In the genomic region with DNA sequence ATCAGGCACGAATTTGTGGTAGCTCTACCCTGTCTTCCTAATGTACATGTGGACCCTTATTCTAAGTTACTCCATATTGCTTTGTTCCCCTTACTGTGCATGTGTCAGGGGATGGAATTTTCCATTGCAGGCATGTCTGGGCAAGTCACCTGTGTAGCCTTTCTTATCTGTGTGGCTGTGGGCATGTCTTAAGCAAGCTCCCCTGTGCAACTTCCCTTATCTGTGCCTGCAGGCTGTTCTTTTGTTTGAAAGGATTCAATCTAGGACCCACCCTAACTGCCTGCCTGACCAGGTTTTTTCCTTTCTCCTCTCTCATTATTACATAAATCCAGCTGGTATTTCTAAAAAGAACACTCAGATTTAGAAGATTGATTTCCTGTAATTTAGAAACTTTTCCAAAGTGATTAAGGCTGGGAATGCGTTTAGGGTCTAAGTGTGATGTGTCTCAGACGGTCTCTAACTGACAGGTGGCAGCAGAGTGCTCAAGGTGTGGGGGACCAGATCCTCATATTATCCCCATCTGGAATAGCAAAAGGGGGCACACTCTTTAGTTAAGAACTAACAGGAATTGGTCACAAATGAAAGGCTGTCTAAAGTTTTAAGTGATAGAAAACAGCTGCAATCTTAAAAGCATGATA, we compare ENCODE assay signal across 14 cellular contexts.
DNase-seq lines count a peak whose midpoint lies in the region; ATAC-seq and TF ChIP-seq lines count a peak whose summit lies in the region.
"Had no signal": no experiment of that assay in that cellular context is flagged by ENCODE, and none has a peak within 500 bp of the region (broad histone marks: within the 10 kb centered on the region; RNA-seq: fewer than 3 reads in every experiment).

No MANE protein-coding gene starts in this region.

- no peaks in the 10 kb centered on the region for H3K79me2 ChIP-seq in neural progenitor cell (ENCODE audit: low read depth)

- POLR2A ChIA-PET in activated naive CD8-positive, alpha-beta T cell treated with anti-CD3 and anti-CD28 coated beads, Interleukin-2, amount 10 ng/mL, durations not matched to agents 7 days and 5 days (lab: Charles Lee): no interaction called here

- H3K4me3 Mint-ChIP-seq in activated naive CD8-positive, alpha-beta T cell treated with anti-CD3 and anti-CD28 coated beads, Interleukin-2, amount 10 ng/mL, durations not matched to agents 7 days and 5 days: no peak overlapping the region
- no peak overlapping the region for H3K4me3 Mint-ChIP-seq in activated naive CD8-positive, alpha-beta T cell treated with anti-CD3 and anti-CD28 coated beads, Interleukin-2, amount 50 U/mL, for 24 hours
- no peak overlapping the region for H3K4me3 Mint-ChIP-seq in neural progenitor cell

- no peak overlapping the region for H2AFZ ChIP-seq in neural progenitor cell (replicated peaks)

- intact Hi-C loops in transverse colon (cut with DNase I; ENCODE audit: low total_unique reads): no loop called here

- TF ChIP-seq EP300 in transverse colon (IDR thresholded peaks at IDR 0.05; ENCODE audit: low read depth): no peak

- peaks cover 0 to 6% (median 1%) of the 10 kb centered on the region in 4 donors for H3K4me1 ChIP-seq in transverse colon
- no peaks in the 10 kb centered on the region for H3K4me1 ChIP-seq in BE2C
- H3K4me1 ChIP-seq in neural progenitor cell: no peaks in the 10 kb centered on the region
- H3K4me1 ChIP-seq: esophagus squamous epithelium, Peyer's patch, vagina had no signal

- no peaks in the 10 kb centered on the region for H3F3A ChIP-seq in neural progenitor cell (ENCODE audit: low read depth)

- peak overlapping the region; percentile 54 for H3K27ac Mint-ChIP-seq in activated naive CD8-positive, alpha-beta T cell treated with anti-CD3 and anti-CD28 coated beads, Interleukin-2, amount 10 ng/mL, durations not matched to agents 7 days and 5 days
- no peak overlapping the region for H3K27ac Mint-ChIP-seq in activated naive CD8-positive, alpha-beta T cell treated with anti-CD3 and anti-CD28 coated beads, Interleukin-2, amount 50 U/mL, for 24 hours
- no peak overlapping the region for H3K27ac Mint-ChIP-seq in neural progenitor cell

- H3K9me3 Mint-ChIP-seq in activated naive CD8-positive, alpha-beta T cell treated with anti-CD3 and anti-CD28 coated beads, Interleukin-2, amount 10 ng/mL, durations not matched to agents 7 days and 5 days: no peaks in the 10 kb centered on the region
- no peaks in the 10 kb centered on the region for H3K9me3 Mint-ChIP-seq in activated naive CD8-positive, alpha-beta T cell treated with anti-CD3 and anti-CD28 coated beads, Interleukin-2, amount 50 U/mL, for 24 hours
- peaks cover 14% of the 10 kb centered on the region for H3K9me3 Mint-ChIP-seq in neural progenitor cell

- no peak for ATAC-seq in activated naive CD8-positive, alpha-beta T cell treated with anti-CD3 and anti-CD28 coated beads, Interleukin-2, amount 10 ng/mL, durations not matched to agents 7 days and 5 days (ENCODE audit: low read depth)
- ATAC-seq in activated naive CD8-positive, alpha-beta T cell treated with anti-CD3 and anti-CD28 coated beads, Interleukin-2, amount 50 U/mL, for 24 hours: no peak
- ATAC-seq in GM21723 (IDR thresholded peaks at IDR 0.05; ENCODE audit: unreplicated experiment): no peak

- in situ Hi-C loops in transverse colon (cut with MboI; ENCODE audit: low pct_ligation_motif_present in 1 of 4, low pct_unique_long_range_greater_than_20kb in 1 of 4, low sequenced_read_pairs in 3 of 4): no loop called here

- WGBS in transverse colon (ENCODE audit: low coverage in 1 of 2), 2 donors: 44% methylated on average over 3 of the region's 3 CpGs; no CpG with 5 or more reads in 1 of the 2 donors

- TF ChIP-seq CTCF in transverse colon (IDR thresholded peaks at IDR 0.05): no peak
- no peak for TF ChIP-seq CTCF in BE2C (IDR thresholded peaks at IDR 0.05; ENCODE audit: low read depth, low read length)
- TF ChIP-seq CTCF in neural progenitor cell (IDR thresholded peaks at IDR 0.05): no peak

- no peak overlapping the region for H3K4me2 ChIP-seq in neural progenitor cell

- H3K27me3 Mint-ChIP-seq in activated naive CD8-positive, alpha-beta T cell treated with anti-CD3 and anti-CD28 coated beads, Interleukin-2, amount 10 ng/mL, durations not matched to agents 7 days and 5 days: no peaks in the 10 kb centered on the region
- no peaks in the 10 kb centered on the region for H3K27me3 Mint-ChIP-seq in activated naive CD8-positive, alpha-beta T cell treated with anti-CD3 and anti-CD28 coated beads, Interleukin-2, amount 50 U/mL, for 24 hours
- peaks cover 3% of the 10 kb centered on the region for H3K27me3 Mint-ChIP-seq in neural progenitor cell (ENCODE audit: insufficient read depth, low read depth)

- H3K9ac ChIP-seq in neural progenitor cell: no peak overlapping the region

- no peaks in the 10 kb centered on the region for H3K27me3 ChIP-seq in transverse colon
- no peaks in the 10 kb centered on the region for H3K27me3 ChIP-seq in BE2C
- H3K27me3 ChIP-seq in neural progenitor cell: no peaks in the 10 kb centered on the region
- H3K27me3 ChIP-seq: cardiac muscle cell, esophagus squamous epithelium, neutrophil, Peyer's patch, vagina had no signal

- H3K27ac ChIP-seq in transverse colon: peak overlapping the region in 3 of 4 donors; percentile 24 to 53 (median 32)
- no peak overlapping the region for H3K27ac ChIP-seq in neural progenitor cell
- H3K27ac ChIP-seq: cardiac muscle cell, esophagus squamous epithelium, neutrophil, Peyer's patch, vagina had no signal

- no peaks in the 10 kb centered on the region for H4K20me1 ChIP-seq in neural progenitor cell (ENCODE audit: low read depth)

- peaks cover 5% of the 10 kb centered on the region for H3K4me1 Mint-ChIP-seq in activated naive CD8-positive, alpha-beta T cell treated with anti-CD3 and anti-CD28 coated beads, Interleukin-2, amount 10 ng/mL, durations not matched to agents 7 days and 5 days
- H3K4me1 Mint-ChIP-seq in activated naive CD8-positive, alpha-beta T cell treated with anti-CD3 and anti-CD28 coated beads, Interleukin-2, amount 50 U/mL, for 24 hours: peaks cover 15% of the 10 kb centered on the region
- H3K4me1 Mint-ChIP-seq in neural progenitor cell: no peaks in the 10 kb centered on the region

- no peak overlapping the region for H3K4me3 ChIP-seq in transverse colon
- no peak overlapping the region for H3K4me3 ChIP-seq in BE2C (ENCODE audit: low read depth, low read length)
- H3K4me3 ChIP-seq in neural progenitor cell: no peak overlapping the region
- H3K4me3 ChIP-seq: cardiac muscle cell, esophagus squamous epithelium, Peyer's patch, vagina had no signal

- DNase-seq in activated naive CD8-positive, alpha-beta T cell treated with anti-CD3 and anti-CD28 coated beads, Interleukin-2, amount 10 ng/mL, durations not matched to agents 7 days and 5 days: no peak
- DNase-seq in activated naive CD8-positive, alpha-beta T cell treated with anti-CD3 and anti-CD28 coated beads, Interleukin-2, amount 50 U/mL, for 24 hours: no peak
- DNase-seq in SKM-1 (lab: John Stamatoyannopoulos, UW; ENCODE audit: unreplicated experiment) (peak; percentile 19), erythroblast (lab: John Stamatoyannopoulos, UW) (peak; percentile 19 to 70), transverse colon (no peak), BE2C (no peak), neural progenitor cell (ENCODE audit: low spot score) (no peak)
- DNase-seq: activated T-cell treated with anti-CD3 and anti-CD28 coated beads, Interleukin-2, amount 50 U/mL, for 48 hours; esophagus squamous epithelium had no signal

- H3K36me3 Mint-ChIP-seq in activated naive CD8-positive, alpha-beta T cell treated with anti-CD3 and anti-CD28 coated beads, Interleukin-2, amount 10 ng/mL, durations not matched to agents 7 days and 5 days: no peaks in the 10 kb centered on the region
- no peaks in the 10 kb centered on the region for H3K36me3 Mint-ChIP-seq in activated naive CD8-positive, alpha-beta T cell treated with anti-CD3 and anti-CD28 coated beads, Interleukin-2, amount 50 U/mL, for 24 hours (ENCODE audit: low read depth)
- H3K36me3 Mint-ChIP-seq in neural progenitor cell: no peaks in the 10 kb centered on the region

- no peaks in the 10 kb centered on the region for H3K9me3 ChIP-seq in transverse colon
- H3K9me3 ChIP-seq in BE2C: no peaks in the 10 kb centered on the region
- H3K9me3 ChIP-seq in neural progenitor cell (ENCODE audit: low read depth): peaks cover 6% of the 10 kb centered on the region
- H3K9me3 ChIP-seq: esophagus squamous epithelium, neutrophil, Peyer's patch, vagina had no signal

- no peaks in the 10 kb centered on the region for H3K36me3 ChIP-seq in transverse colon
- no peaks in the 10 kb centered on the region for H3K36me3 ChIP-seq in BE2C
- peaks cover 3% of the 10 kb centered on the region for H3K36me3 ChIP-seq in neural progenitor cell
- H3K36me3 ChIP-seq: cardiac muscle cell, esophagus squamous epithelium, neutrophil, Peyer's patch, vagina had no signal

- TF ChIP-seq POLR2A in erythroblast (IDR thresholded peaks at IDR 0.05; ENCODE audit: low read length) (no peak), transverse colon (IDR thresholded peaks at IDR 0.05) (no peak)

Comparison
In these comparisons a context has a peak if more than half of its experiments do, and no peak if none do; other contexts are left out.
1. DNase-seq: peak in SKM-1 (single experiment) and erythroblast (2 of 2); none in activated naive CD8-positive, alpha-beta T cell treated with anti-CD3 and anti-CD28 coated beads, Interleukin-2, amount 10 ng/mL, durations not matched to agents 7 days and 5 days (single experiment), activated naive CD8-positive, alpha-beta T cell treated with anti-CD3 and anti-CD28 coated beads, Interleukin-2, amount 50 U/mL, for 24 hours (single experiment), transverse colon (single experiment), BE2C (single experiment) and neural progenitor cell (single experiment).